Comparison of ENCODE assay signal across 10 cellular contexts in genomic region chr5:113047234-113047633, GRCh38.
DNase-seq lines count a peak whose midpoint lies in the region; ATAC-seq, FAIRE-seq and TF ChIP-seq lines count a peak whose summit lies in the region.
"Had no signal": no experiment of that assay in that cellular context is flagged by ENCODE, and none has a peak within 500 bp of the region (broad histone marks: within the 10 kb centered on the region; RNA-seq: fewer than 3 reads in every experiment).

No MANE protein-coding gene starts in this region.

- H3F3A ChIP-seq in PC-9 (ENCODE audit: insufficient read depth, low read depth), result no peaks in the 10 kb centered on the region

- H3K9me3 ChIP-seq in PC-9 (ENCODE audit: insufficient read depth, low read depth) (no peaks in the 10 kb centered on the region), ovary (no peaks in the 10 kb centered on the region)

- no peaks in the 10 kb centered on the region for H4K20me1 ChIP-seq in PC-9 (ENCODE audit: insufficient read depth)

- POLR2A ChIA-PET in PC-9 (lab: Charles Lee; ENCODE audit: unreplicated experiment), result interaction anchor here (1.0 kb wide), 1 partner anchor 169 kb away, joined by 10 read pairs; no protein-coding TSS in a partner anchor

- TF ChIP-seq EP300 in ovary (IDR thresholded peaks at IDR 0.05), result no peak

- WGBS in ovary, 3 donors, result 23 to 37% (median 24%) methylated on average over 2 of the region's 2 CpGs

- no peak for TF ChIP-seq CTCF in PC-9 (conservative IDR thresholded peaks at IDR 0.05)
- no peak for TF ChIP-seq CTCF in ovary (IDR thresholded peaks at IDR 0.05)
- no peak for TF ChIP-seq CTCF in D721Med (IDR thresholded peaks at IDR 0.05; ENCODE audit: insufficient read depth, missing control alignments)

- no peak overlapping the region for H2AFZ ChIP-seq in PC-9

- H3K27ac ChIP-seq in PC-9, result 0 out of 2 replicates have a peak overlapping the region, but pooled peaks have one; percentile 23
- peak overlapping the region in 1 of 2 donors; percentile 64 for H3K27ac ChIP-seq in ovary

- intact Hi-C loops in PC-9 (cut with micrococcal nuclease; ENCODE audit: unreplicated experiment), result loop anchor here (1.0 kb wide), 1 partner anchor 27 kb away; no protein-coding TSS in a partner anchor
- intact Hi-C loops in ovary (cut with DNase I), result no loop called here

- 0 out of 2 replicates have a peak, but pooled peaks cover 4% of the 10 kb centered on the region for H3K4me1 ChIP-seq in PC-9 (replicated peaks; ENCODE audit: insufficient read depth)
- peaks cover 14% of the 10 kb centered on the region for H3K4me1 ChIP-seq in ovary (ENCODE audit: insufficient read depth)

- no peaks in the 10 kb centered on the region for H3K27me3 ChIP-seq in PC-9 (ENCODE audit: insufficient read depth, low read depth)
- no peaks in the 10 kb centered on the region for H3K27me3 ChIP-seq in ovary

- BruUV-seq in PC-9 (replicated peaks; lab: Mats Ljungman, UMichigan), result no TSS peak

- CTCF ChIA-PET in PC-9 (lab: Charles Lee), result no interaction called here

- H3K79me2 ChIP-seq in PC-9 (ENCODE audit: low read depth), result no peaks in the 10 kb centered on the region

- peak; percentile 76 for ATAC-seq in esophagus mucosa

- no peaks in the 10 kb centered on the region for H3K9me2 ChIP-seq in PC-9 (ENCODE audit: insufficient read depth)

- H3K4me2 ChIP-seq in PC-9, result no peak overlapping the region

- DNase-seq in ELR (ENCODE audit: low read depth) (peak; percentile 52), PC-9 (peak; percentile 68 to 77), ovary (peak in 3 of 5 donors; percentile 54 to 72 (median 56)), NCI-H82 (lab: John Stamatoyannopoulos, UW) (no peak), D721Med (ENCODE audit: insufficient read length, low spot score) (no peak), NCI-H526 (lab: John Stamatoyannopoulos, UW) (no peak), KBM-7 (no peak)
- DNase-seq: stimulated activated CD4-positive, alpha-beta T cell treated with anti-CD3 and anti-CD28 coated beads, Interleukin-4, amount 100 ng/mL, for 1 hour had no signal

- H3K4me3 ChIP-seq in PC-9, result no peak overlapping the region
- no peak overlapping the region for H3K4me3 ChIP-seq in ovary

- in situ Hi-C loops in KBM-7 (cut with MboI; ENCODE audit: low pct_unique_long_range_greater_than_20kb, low sequenced_read_pairs), result loop anchor here (25.0 kb wide), 1 partner anchor 540 kb away; no protein-coding TSS in a partner anchor

- FAIRE-seq in D721Med (lab: Jason Lieb, UNC), result no peak
- FAIRE-seq: endometrium had no signal

- no peak for TF ChIP-seq POLR2A in ovary (IDR thresholded peaks at IDR 0.05)

- H3K36me3 ChIP-seq in PC-9 (ENCODE audit: low read depth), result no peaks in the 10 kb centered on the region
- no peaks in the 10 kb centered on the region for H3K36me3 ChIP-seq in ovary

Comparison
In these comparisons a context has a peak if more than half of its experiments do, and no peak if none do; other contexts are left out.
1. DNase-seq: peak in ELR (single experiment), PC-9 (2 of 2) and ovary (3 of 5); none in NCI-H82 (single experiment), D721Med (single experiment), NCI-H526 (0 of 2) and KBM-7 (single experiment).